In the genomic region with DNA sequence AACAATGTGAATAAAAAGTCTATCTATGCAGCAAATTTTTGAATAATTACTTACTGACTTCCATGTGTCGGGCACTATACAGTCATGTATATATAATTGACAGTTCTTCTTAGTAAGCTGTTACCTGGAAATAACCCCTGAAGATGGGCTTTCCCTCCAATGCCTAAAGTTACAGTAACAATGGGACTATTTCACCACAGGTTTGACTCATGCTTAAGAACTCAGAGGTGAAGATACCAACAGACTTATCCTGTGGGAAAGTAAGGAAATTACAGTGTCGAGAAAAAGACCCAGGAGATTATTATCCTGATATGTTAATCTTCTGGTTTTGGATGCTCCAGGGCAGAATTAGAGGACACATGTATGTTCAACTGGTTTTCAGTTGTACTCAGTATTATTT, we compare ENCODE assay signal across 18 cellular contexts.
DNase-seq lines count a peak whose midpoint lies in the region; ATAC-seq and TF ChIP-seq lines count a peak whose summit lies in the region.
"Had no signal": no experiment of that assay in that cellular context is flagged by ENCODE, and none has a peak within 500 bp of the region (broad histone marks: within the 10 kb centered on the region; RNA-seq: fewer than 3 reads in every experiment).

No MANE protein-coding gene starts in this region.

- H3K27ac ChIP-seq in foreskin keratinocyte: peak overlapping the region; percentile 13
- H3K27ac ChIP-seq: BLaER1 had no signal

- ATAC-seq in foreskin keratinocyte: peak; percentile 98
- ATAC-seq: GM12878 had no signal

- no peak for TF ChIP-seq CTCF in foreskin keratinocyte (conservative IDR thresholded peaks at IDR 0.05)
- no peak for TF ChIP-seq CTCF in foreskin fibroblast (IDR thresholded peaks at IDR 0.05; ENCODE audit: low read depth, low read length)

- H3K4me3 ChIP-seq in foreskin fibroblast (ENCODE audit: low read depth in 1 of 2, low read length in 2 of 2): no peak overlapping the region
- H3K4me3 ChIP-seq: BLaER1, GM12878 had no signal

- peaks cover 39% of the 10 kb centered on the region for H3K4me1 ChIP-seq in foreskin keratinocyte
- H3K4me1 ChIP-seq: BLaER1 had no signal

- no peaks in the 10 kb centered on the region for H3K27me3 ChIP-seq in foreskin keratinocyte
- H3K27me3 ChIP-seq: BLaER1 had no signal

- DNase-seq in A172 (ENCODE audit: low spot score) (peak; percentile 19), HT1080 (ENCODE audit: low read depth) (peak; percentile 66), amniotic epithelial cell (ENCODE audit: low read depth) (peak; percentile 49), foreskin keratinocyte (peak; percentile 92 to 96), foreskin fibroblast (no peak), NCI-H526 treated with DMSO at 0.1 percent for 48 hours (lab: John Stamatoyannopoulos, UW) (no peak)
- DNase-seq in activated CD4-positive, alpha-beta T cell treated with anti-CD3 and anti-CD28 coated beads, Interleukin-2, amount 50 U/mL, for 1 hour: no peak
- no peak for DNase-seq in activated CD4-positive, alpha-beta T cell treated with anti-CD3 and anti-CD28 coated beads, Interleukin-2, amount 50 U/mL, for 4 hours
- DNase-seq: CD4-positive, alpha-beta memory T cell; DMS153; Karpas-422; MM.1S; NCI-H1105; NCI-H2081 treated with DMSO at 0.1 percent for 48 hours; NCI-H748 treated with DMSO at 0.1 percent for 48 hours; NK-92 treated with Interleukin-12 subunit alpha and Interleukin-12 subunit beta, amount 100 ng/mL, for 24 hours had no signal

Comparison
In these comparisons a context has a peak if more than half of its experiments do, and no peak if none do; other contexts are left out.
1. DNase-seq: peak in A172 (single experiment), HT1080 (single experiment), amniotic epithelial cell (single experiment) and foreskin keratinocyte (2 of 2); none in activated CD4-positive, alpha-beta T cell treated with anti-CD3 and anti-CD28 coated beads, Interleukin-2, amount 50 U/mL, for 1 hour (single experiment), foreskin fibroblast (0 of 2), NCI-H526 treated with DMSO at 0.1 percent for 48 hours (single experiment) and activated CD4-positive, alpha-beta T cell treated with anti-CD3 and anti-CD28 coated beads, Interleukin-2, amount 50 U/mL, for 4 hours (0 of 2).